14 cellular contexts compared by ENCODE assay signal in genomic region chr1:12402844-12403243, GRCh38.
DNase-seq lines count a peak whose midpoint lies in the region; ATAC-seq, FAIRE-seq and TF ChIP-seq lines count a peak whose summit lies in the region.
"Had no signal": no experiment of that assay in that cellular context is flagged by ENCODE, and none has a peak within 500 bp of the region (broad histone marks: within the 10 kb centered on the region; RNA-seq: fewer than 3 reads in every experiment).

No MANE protein-coding gene starts in this region.

- ATAC-seq in HepG2 (peak; percentile 32; the same call in 2 of the 3 replicates), right lobe of liver (no peak)

- H3K36me3 Mint-ChIP-seq in mesothelial cell of epicardium: peaks cover 29% of the 10 kb centered on the region

- no peaks in the 10 kb centered on the region for H3K9me3 ChIP-seq in HepG2 (ENCODE audit: low read length)
- no peaks in the 10 kb centered on the region for H3K9me3 ChIP-seq in right lobe of liver
- H3K9me3 ChIP-seq in stomach: no peaks in the 10 kb centered on the region
- H3K9me3 ChIP-seq in left ventricle myocardium inferior (replicated peaks): no peaks in the 10 kb centered on the region
- H3K9me3 ChIP-seq: BLaER1 treated with 17β-estradiol and CSF1 and Interleukin-3, amounts not matched to agents 10 nM and 100 nM; HAP-1 had no signal

- H3K27ac Mint-ChIP-seq in mesothelial cell of epicardium: peak overlapping the region; percentile 96

- peaks cover 5 to 7% of the 10 kb centered on the region in 2 experiments; a peak in 3 of 5 replicates for H3K36me3 ChIP-seq in HepG2 (replicated peaks in 1 of 2; ENCODE audit: control insufficient read depth in 1 of 2, insufficient read depth in 2 of 2, low read length in 2 of 2)
- H3K36me3 ChIP-seq in right lobe of liver: peaks cover 0 to 8% (median 8%) of the 10 kb centered on the region in 4 donors
- H3K36me3 ChIP-seq in stomach: peaks cover 16 to 53% (median 33%) of the 10 kb centered on the region in 4 donors
- H3K36me3 ChIP-seq in left ventricle myocardium inferior: peaks cover 62% of the 10 kb centered on the region

- POLR2A ChIA-PET in HepG2 (lab: Yijun Ruan, JAX): interaction anchor here (1.1 to 9.4 kb wide), 10 partner anchors 13 to 215 kb away, joined by 3 to 127 read pairs (median 5); partner anchors contain the start of gene DHRS3

- TF ChIP-seq EP300 in HepG2 (IDR thresholded peaks at IDR 0.05; ENCODE audit: low read depth in 2 of 2, low read length in 2 of 2) (no peak), HepG2 (CRISPR knock-in tag; IDR thresholded peaks at IDR 0.05; ENCODE audit: borderline replicate concordance) (no peak), stomach (IDR thresholded peaks at IDR 0.05) (no peak)

- no peak overlapping the region for H2AFZ ChIP-seq in HepG2 (ENCODE audit: low read length)

- H3K4me1 Mint-ChIP-seq in mesothelial cell of epicardium: peaks cover 80% of the 10 kb centered on the region

- H3K79me2 ChIP-seq in HepG2 (ENCODE audit: insufficient read depth, low read length): no peaks in the 10 kb centered on the region

- no peaks in the 10 kb centered on the region for H3K27me3 ChIP-seq in HepG2 (ENCODE audit: control insufficient read depth in 1 of 2, insufficient read depth in 2 of 2, low read length in 2 of 2)
- H3K27me3 ChIP-seq in right lobe of liver: no peaks in the 10 kb centered on the region
- no peaks in the 10 kb centered on the region for H3K27me3 ChIP-seq in stomach
- no peaks in the 10 kb centered on the region for H3K27me3 ChIP-seq in left ventricle myocardium inferior (ENCODE audit: low read depth)
- H3K27me3 ChIP-seq: BLaER1 treated with 17β-estradiol and CSF1 and Interleukin-3, amounts not matched to agents 10 nM and 100 nM had no signal

- no peaks in the 10 kb centered on the region for H3K27me3 Mint-ChIP-seq in mesothelial cell of epicardium (ENCODE audit: low read depth)
- H3K27me3 Mint-ChIP-seq: CD4-positive, CD25-positive, alpha-beta regulatory T cell had no signal

- no peaks in the 10 kb centered on the region for H4K20me1 ChIP-seq in HepG2 (ENCODE audit: insufficient read depth, low read length)

- no peak for FAIRE-seq in HepG2 (lab: Jason Lieb, UNC)
- FAIRE-seq: H1 had no signal

- no peak for TF ChIP-seq CTCF in HepG2 (CRISPR knock-in tag; IDR thresholded peaks at IDR 0.05)
- TF ChIP-seq CTCF in right lobe of liver (IDR thresholded peaks at IDR 0.05): no peak
- TF ChIP-seq CTCF in mesothelial cell of epicardium (IDR thresholded peaks at IDR 0.05; ENCODE audit: unreplicated experiment): no peak
- TF ChIP-seq CTCF in stomach (IDR thresholded peaks at IDR 0.05): no peak
- TF ChIP-seq CTCF in left ventricle myocardium inferior (IDR thresholded peaks at IDR 0.05; ENCODE audit: borderline replicate concordance): no peak

- H3K4me2 ChIP-seq in HepG2 (ENCODE audit: low read depth, low read length): peak overlapping the region; percentile 50
- H3K4me2 ChIP-seq: BLaER1 treated with 17β-estradiol and CSF1 and Interleukin-3, amounts not matched to agents 10 nM and 100 nM had no signal

- no peak for TF ChIP-seq POLR2A in HepG2 (IDR thresholded peaks at IDR 0.05; ENCODE audit: insufficient read depth in 1 of 2, low read depth in 2 of 2, low read length in 2 of 2)
- TF ChIP-seq POLR2A in right lobe of liver (IDR thresholded peaks at IDR 0.05): no peak
- TF ChIP-seq POLR2A in stomach (IDR thresholded peaks at IDR 0.05): no peak

- WGBS in HepG2 (ENCODE audit: low lambda C conversion rate): 100% methylated on average over 1 of the region's 1 CpG
- WGBS in right lobe of liver (ENCODE audit: insufficient coverage, low coverage, low lambda C conversion rate, missing lambda C conversion rate): 100% methylated on average over 1 of the region's 1 CpG
- WGBS in stomach, 5 donors: 18 to 67% (median 37%) methylated on average over 1 of the region's 1 CpG

- peak overlapping the region in 1 of 3 experiments; percentile 31; a peak in 1 of 6 replicates for H3K4me3 ChIP-seq in HepG2 (replicated peaks in 1 of 3; ENCODE audit: insufficient read depth in 1 of 3, low read depth in 2 of 3, low read length in 3 of 3)
- no peak overlapping the region for H3K4me3 ChIP-seq in right lobe of liver
- no peak overlapping the region for H3K4me3 ChIP-seq in stomach
- H3K4me3 ChIP-seq in left ventricle myocardium inferior: no peak overlapping the region
- H3K4me3 ChIP-seq: BLaER1 treated with 17β-estradiol and CSF1 and Interleukin-3, amounts not matched to agents 10 nM and 100 nM; HAP-1 had no signal

- no peaks in the 10 kb centered on the region for H3K9me3 Mint-ChIP-seq in mesothelial cell of epicardium
- H3K9me3 Mint-ChIP-seq: CD4-positive, CD25-positive, alpha-beta regulatory T cell had no signal

- in situ Hi-C loops in HepG2 (cut with HindIII; ENCODE audit: extremely low pct_ligation_motif_present, low pct_unique_long_range_greater_than_20kb): loop anchor here (10.0 kb wide), 1 partner anchor 122 kb away; no protein-coding TSS in a partner anchor

- intact Hi-C loops in HepG2 (cut with micrococcal nuclease; ENCODE audit: unreplicated experiment): loop anchor here (1.0 to 10.0 kb wide), 2 partner anchors 22 to 68 kb away; no protein-coding TSS in a partner anchor
- intact Hi-C loops in right lobe of liver (cut with DNase I): no loop called here
- intact Hi-C loops in stomach (cut with DNase I; ENCODE audit: low total_unique reads): no loop called here
- intact Hi-C loops in left ventricle myocardium inferior (cut with micrococcal nuclease): no loop called here

- peak; percentile 10 for DNase-seq in HepG2 (ENCODE audit: low spot score)
- no peak for DNase-seq in right lobe of liver
- no peak for DNase-seq in mesothelial cell of epicardium (ENCODE audit: low spot score in 2 of 2, unreplicated experiment in 2 of 2)
- no peak for DNase-seq in stomach
- DNase-seq in left ventricle myocardium inferior: no peak
- DNase-seq in NCI-H526 treated with DMSO at 0.1 percent for 48 hours (lab: John Stamatoyannopoulos, UW): no peak
- DNase-seq in activated T-cell treated with anti-CD3 and anti-CD28 coated beads for 4 hours: no peak
- DNase-seq: 8988T; ACHN; CD4-positive, CD25-positive, alpha-beta regulatory T cell; DMS53 had no signal

- CTCF ChIA-PET in HepG2 (lab: Yijun Ruan, JAX; ENCODE audit: low intra/inter-chr PET ratio, low total read pairs): interaction anchor here (0.6 kb wide), 1 partner anchor 22 kb away, joined by 3 read pairs; no protein-coding TSS in a partner anchor

- no TSS peak for BruUV-seq in HepG2 (replicated peaks; lab: Mats Ljungman, UMichigan)

- TF ChIP-seq RAD21 in HepG2 (CRISPR knock-in tag; IDR thresholded peaks at IDR 0.05): no peak

- H3K27ac ChIP-seq in HepG2 (ENCODE audit: extremely low read length, insufficient read depth, low read length): peak overlapping the region; percentile 69
- no peak overlapping the region for H3K27ac ChIP-seq in right lobe of liver
- H3K27ac ChIP-seq in stomach: peak overlapping the region in 3 of 5 donors; percentile 13 to 53 (median 19)
- H3K27ac ChIP-seq in left ventricle myocardium inferior (replicated peaks): no peak overlapping the region
- H3K27ac ChIP-seq: BLaER1 treated with 17β-estradiol and CSF1 and Interleukin-3, amounts not matched to agents 10 nM and 100 nM had no signal

- H3K4me1 ChIP-seq in HepG2 (ENCODE audit: insufficient read depth, low read length) (peaks cover 95% of the 10 kb centered on the region), right lobe of liver (peaks cover 0 to 41% (median 23%) of the 10 kb centered on the region in 4 donors), stomach (peaks cover 50 to 71% (median 59%) of the 10 kb centered on the region in 4 donors), left ventricle myocardium inferior (peaks cover 49% of the 10 kb centered on the region)
- H3K4me1 ChIP-seq: HAP-1 had no signal

- H3K4me3 Mint-ChIP-seq in mesothelial cell of epicardium: no peak overlapping the region
- H3K4me3 Mint-ChIP-seq: CD4-positive, CD25-positive, alpha-beta regulatory T cell had no signal

- H3K9ac ChIP-seq in HepG2 (ENCODE audit: insufficient read depth, low read depth, low read length): peak overlapping the region; percentile 32; the same call in 1 of the 2 replicates
- H3K9ac ChIP-seq: BLaER1 treated with 17β-estradiol and CSF1 and Interleukin-3, amounts not matched to agents 10 nM and 100 nM had no signal

TF ChIP-seq in HepG2, 621 proteins besides CTCF, POLR2A, EP300 and RAD21 (continues in another document):
- TF ChIP-seq FOXM1 (CRISPR knock-in tag; IDR thresholded peaks at IDR 0.05) (no peak), BRCA1 (CRISPR knock-in tag; IDR thresholded peaks at IDR 0.05) (no peak), NFKB2 (CRISPR knock-in tag; IDR thresholded peaks at IDR 0.05; ENCODE audit: borderline replicate concordance) (no peak), ZNF329 (CRISPR knock-in tag; IDR thresholded peaks at IDR 0.05; ENCODE audit: low read depth) (no peak), ZBTB3 (CRISPR knock-in tag; IDR thresholded peaks at IDR 0.05; ENCODE audit: borderline replicate concordance, low read depth) (0 out of 2 replicates have a peak, but pooled peaks have one; percentile 28), SOX13 (IDR thresholded peaks at IDR 0.05) (no peak), SOX13 (CRISPR knock-in tag; conservative IDR thresholded peaks at IDR 0.05 in 1 of 2, IDR thresholded peaks at IDR 0.05 in 1 of 2) (no peak), ZNF34 (CRISPR knock-in tag; IDR thresholded peaks at IDR 0.05; ENCODE audit: borderline replicate concordance) (0 out of 2 replicates have a peak, but pooled peaks have one; percentile 51), FOXP1 (IDR thresholded peaks at IDR 0.05) (no peak), FOXP1 (CRISPR knock-in tag; IDR thresholded peaks at IDR 0.05) (no peak), MAFK (conservative IDR thresholded peaks at IDR 0.05 in 1 of 2, IDR thresholded peaks at IDR 0.05 in 1 of 2; ENCODE audit: low read length in 2 of 2) (peak; percentile 90 to 92), MYPOP (CRISPR knock-in tag; IDR thresholded peaks at IDR 0.05) (0 out of 2 replicates have a peak, but pooled peaks have one; percentile 42)

Comparison
In these comparisons a context has a peak if more than half of its experiments do, and no peak if none do; other contexts are left out.
1. H3K27ac ChIP-seq: peak in HepG2 (single experiment) and stomach (3 of 5); none in right lobe of liver (0 of 3) and left ventricle myocardium inferior (single experiment).